ENCODE assay signal across 29 cellular contexts in genomic region chr16:48287239-48287638, GRCh38. TPM values are rescaled to one million over a fixed set of nuclear protein-coding genes. Genes with fewer than 3 reads are reported as not detected.
"Had no signal": no experiment of that assay in that cellular context is flagged by ENCODE, and none has a peak within 500 bp of the region (broad histone marks: within the 10 kb centered on the region; RNA-seq: fewer than 3 reads in every experiment).

No MANE protein-coding gene starts in this region.

- H3K9ac ChIP-seq: neural progenitor cell had no signal

- H3K27ac Mint-ChIP-seq: dendritic cell treated with granulocyte-macrophage colony-stimulating factor and Interleukin-4, amounts not matched to agents 40 ng/mL and 50 ng/mL, for 4 days; endodermal cell; nephron; neural progenitor cell; stimulated activated effector memory CD8-positive, alpha-beta T cell treated with anti-CD3 and anti-CD28 coated beads, Interleukin-12 subunit alpha, Interleukin-12 subunit beta, amount 100 ng/mL, for 72 hours had no signal

- H3K36me3 ChIP-seq: neural progenitor cell, prostate gland had no signal

- H3K4me1 Mint-ChIP-seq: nephron, neural progenitor cell had no signal

- DNase-seq: effector CD8-positive, alpha-beta T cell; endodermal cell; glutamatergic neuron; heart right ventricle; hippocampal formation; left cardiac atrium; left lung; mesendoderm; midbrain; naive thymus-derived CD4-positive, alpha-beta T cell; sigmoid colon; stimulated activated CD4-positive, alpha-beta T cell treated with anti-CD3 and anti-CD28 coated beads, Interleukin-2, amount 100 ng/mL, for 24 hours; stimulated activated CD4-positive, alpha-beta T cell treated with anti-CD3 and anti-CD28 coated beads, Interleukin-4, amount 100 ng/mL, for 24 hours; stimulated activated naive CD4-positive, alpha-beta T cell treated with Interleukin-2 at 50 U/mL for 16 hours; stomach; thyroid gland; trophoblast cell had no signal

- H3K4me3 Mint-ChIP-seq: dendritic cell treated with granulocyte-macrophage colony-stimulating factor and Interleukin-4, amounts not matched to agents 40 ng/mL and 50 ng/mL, for 4 days; endodermal cell; naive thymus-derived CD4-positive, alpha-beta T cell; nephron; neural progenitor cell; stimulated activated effector memory CD8-positive, alpha-beta T cell treated with anti-CD3 and anti-CD28 coated beads, Interleukin-12 subunit alpha, Interleukin-12 subunit beta, amount 100 ng/mL, for 72 hours had no signal

- H3K4me2 ChIP-seq: neural progenitor cell had no signal

- H3K27me3 Mint-ChIP-seq: dendritic cell treated with granulocyte-macrophage colony-stimulating factor and Interleukin-4, amounts not matched to agents 40 ng/mL and 50 ng/mL, for 4 days; naive thymus-derived CD4-positive, alpha-beta T cell had no signal

- H3K9me3 Mint-ChIP-seq: stimulated activated effector memory CD8-positive, alpha-beta T cell treated with anti-CD3 and anti-CD28 coated beads, Interleukin-12 subunit alpha, Interleukin-12 subunit beta, amount 100 ng/mL, for 72 hours had no signal

- H3K27me3 ChIP-seq: esophagus muscularis mucosa, foreskin keratinocyte, heart right ventricle, left lung, neural progenitor cell, right atrium auricular region, sigmoid colon, stomach, thyroid gland had no signal

- H3K27ac ChIP-seq: esophagus muscularis mucosa, foreskin keratinocyte, heart right ventricle, left lung, neural progenitor cell, prostate gland, right atrium auricular region, sigmoid colon, stomach, thyroid gland had no signal

- H2AFZ ChIP-seq: neural progenitor cell had no signal

- H3K9me3 ChIP-seq: prostate gland, thyroid gland had no signal

- H3K4me3 ChIP-seq: esophagus muscularis mucosa, heart right ventricle, left lung, neural progenitor cell, prostate gland, right atrium auricular region, sigmoid colon, stomach, thyroid gland had no signal

- H3K4me1 ChIP-seq: left lung, neural progenitor cell, prostate gland had no signal

- ATAC-seq: foreskin keratinocyte; heart right ventricle; left cardiac atrium; left lung; naive thymus-derived CD4-positive, alpha-beta T cell; stimulated activated effector memory CD8-positive, alpha-beta T cell treated with anti-CD3 and anti-CD28 coated beads, Interleukin-12 subunit alpha, Interleukin-12 subunit beta, amount 100 ng/mL, for 72 hours had no signal

RNA-seq across cellular contexts. Expression of gene ABCC11, which starts 39.9 kb away (rescaled TPM):
- total RNA-seq: endothelial cell of umbilical vein, epithelial cell of proximal tubule, esophagus muscularis mucosa, kidney epithelial cell, left cardiac atrium, right atrium auricular region, skeletal muscle tissue had no signal
- polyA plus RNA-seq: naive thymus-derived CD4-positive, alpha-beta T cell had no signal
